Comparison of ENCODE assay signal across 8 cellular contexts in the genomic region with DNA sequence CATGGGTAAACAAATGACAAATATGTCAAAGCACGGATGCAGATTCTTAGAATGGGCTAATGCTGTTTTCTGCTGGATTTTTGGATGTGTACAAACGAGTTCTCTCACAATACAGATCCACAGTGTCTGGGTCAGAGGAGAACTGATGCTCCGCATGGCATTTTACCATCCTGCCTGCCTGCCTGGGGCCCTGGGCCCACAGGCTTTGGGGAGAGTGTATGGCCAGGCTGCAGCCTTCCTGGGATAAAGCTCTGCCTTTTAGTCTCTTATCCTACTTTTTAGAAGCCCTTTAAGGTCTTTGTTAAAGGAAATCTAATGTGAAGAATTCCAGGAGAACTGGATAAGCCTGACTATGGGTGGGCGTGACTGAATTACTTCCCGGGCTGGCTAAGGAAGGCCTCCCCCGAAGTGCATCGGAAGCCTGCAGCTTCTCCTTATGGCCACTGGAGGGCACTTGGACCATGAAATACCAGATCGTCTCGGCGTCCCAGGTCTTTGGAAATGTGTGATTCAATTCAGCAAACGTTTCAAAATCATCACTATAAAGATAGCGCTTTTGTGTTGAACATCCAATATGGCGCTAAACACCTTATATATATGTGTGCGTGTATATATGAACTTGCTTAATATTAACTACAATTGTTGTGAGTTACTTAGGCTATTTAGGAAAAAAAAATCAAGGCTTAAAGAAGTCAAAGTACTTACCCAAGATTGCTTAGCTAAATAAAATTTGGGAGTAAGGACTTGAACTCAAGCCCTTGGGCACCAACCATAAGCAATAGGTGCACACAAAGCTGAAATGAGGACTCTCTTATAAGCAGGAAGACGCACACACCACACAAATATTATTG. TPM values are rescaled to one million over a fixed set of nuclear protein-coding genes. Genes with fewer than 3 reads are reported as not detected.
DNase-seq lines count a peak whose midpoint lies in the region; ATAC-seq and TF ChIP-seq lines count a peak whose summit lies in the region.

No MANE protein-coding gene starts in this region.

- H3K4me3 ChIP-seq in CD4-positive, alpha-beta memory T cell (ENCODE audit: low read length in 2 of 2) = no peak overlapping the region
- H3K4me3 ChIP-seq in neural cell (ENCODE audit: low read length) (no peak overlapping the region), suprapubic skin (no peak overlapping the region)

- H3K9me3 Mint-ChIP-seq in CD4-positive, alpha-beta memory T cell = no peaks in the 10 kb centered on the region

- H3K36me3 ChIP-seq in CD4-positive, alpha-beta memory T cell (ENCODE audit: insufficient read depth, low read length) = no peaks in the 10 kb centered on the region
- H3K36me3 ChIP-seq in neural cell (ENCODE audit: insufficient read depth, low read length) = no peaks in the 10 kb centered on the region
- H3K36me3 ChIP-seq in suprapubic skin = no peaks in the 10 kb centered on the region

- no peaks in the 10 kb centered on the region for H3K9me2 ChIP-seq in neural cell (ENCODE audit: insufficient read depth, low read length)

- TF ChIP-seq POLR2A in suprapubic skin (IDR thresholded peaks at IDR 0.05) = no peak

- TF ChIP-seq RAD21 in neural cell (conservative IDR thresholded peaks at IDR 0.05) = peak; percentile 98

- peak overlapping the region; percentile 17 for H3K9ac ChIP-seq in neural cell (ENCODE audit: low read length)

- H3K9me3 ChIP-seq in CD4-positive, alpha-beta memory T cell (ENCODE audit: control insufficient read depth in 1 of 2, low read length in 2 of 2) = no peaks in the 10 kb centered on the region
- H3K9me3 ChIP-seq in neural cell (ENCODE audit: low read length) (no peaks in the 10 kb centered on the region), suprapubic skin (no peaks in the 10 kb centered on the region)

- DNase-seq in CD4-positive, alpha-beta memory T cell = peak; percentile 51 to 66 (median 58)
- DNase-seq in HuH-7.5 (ENCODE audit: low spot score) (peak; percentile 66), OCI-M2 (lab: John Stamatoyannopoulos, UW; ENCODE audit: unreplicated experiment) (peak; percentile 12), fibroblast of gingiva (ENCODE audit: low read depth) (peak; percentile 71), suprapubic skin (ENCODE audit: low spot score in 2 of 2) (no peak)
- DNase-seq in activated T-cell treated with anti-CD3 and anti-CD28 coated beads, Interleukin-2, amount 50 U/mL, for 1 hour = peak; percentile 56

- H2AFZ ChIP-seq in neural cell (ENCODE audit: low read depth, low read length) = no peak overlapping the region

- no peak overlapping the region for H3K27ac Mint-ChIP-seq in CD4-positive, alpha-beta memory T cell

- H3K36me3 Mint-ChIP-seq in CD4-positive, alpha-beta memory T cell = no peaks in the 10 kb centered on the region

- no peaks in the 10 kb centered on the region for H3K27me3 ChIP-seq in CD4-positive, alpha-beta memory T cell (ENCODE audit: insufficient read depth, low read length)
- H3K27me3 ChIP-seq in neural cell (ENCODE audit: insufficient read depth, low read depth, low read length) = no peaks in the 10 kb centered on the region
- no peaks in the 10 kb centered on the region for H3K27me3 ChIP-seq in suprapubic skin

- H3K27me3 Mint-ChIP-seq in CD4-positive, alpha-beta memory T cell = peaks cover 2 to 4% of the 10 kb centered on the region in 2 donors

- TF ChIP-seq CTCF in neural cell (IDR thresholded peaks at IDR 0.05; ENCODE audit: poor library complexity, severe bottlenecking) (peak; percentile 98), suprapubic skin (IDR thresholded peaks at IDR 0.05) (peak; percentile 69 to 91)

- H3K4me3 Mint-ChIP-seq in CD4-positive, alpha-beta memory T cell = no peak overlapping the region

- POLR2A ChIA-PET in CD4-positive, alpha-beta memory T cell (lab: Charles Lee; ENCODE audit: partially characterized antibody) = interaction anchor here (0.5 to 1.5 kb wide), 3 partner anchors 15 to 138 kb away, joined by 4 read pairs; a partner anchor contains a TSS

- H4K20me1 ChIP-seq in neural cell (ENCODE audit: insufficient read depth) = no peaks in the 10 kb centered on the region

- CTCF ChIA-PET in CD4-positive, alpha-beta memory T cell (lab: Charles Lee; ENCODE audit: partially characterized antibody) = interaction anchor here (0.9 to 5.4 kb wide), 25 partner anchors 10 to 240 kb away, joined by 3 to 130 read pairs (median 4); a partner anchor contains a TSS

- no peaks in the 10 kb centered on the region for H3K4me1 ChIP-seq in CD4-positive, alpha-beta memory T cell (ENCODE audit: insufficient read depth, low read length)
- no peaks in the 10 kb centered on the region for H3K4me1 ChIP-seq in suprapubic skin

- H3K79me2 ChIP-seq in neural cell (replicated peaks; ENCODE audit: insufficient read depth, low read length) = no peaks in the 10 kb centered on the region

- TF ChIP-seq EP300 in neural cell (conservative IDR thresholded peaks at IDR 0.05; ENCODE audit: poor library complexity, severe bottlenecking) (no peak), suprapubic skin (IDR thresholded peaks at IDR 0.05) (no peak)

- H3K4me1 Mint-ChIP-seq in CD4-positive, alpha-beta memory T cell = peaks cover 0 to 7% (median 4%) of the 10 kb centered on the region in 4 donors

- H3F3A ChIP-seq in neural cell (ENCODE audit: insufficient read depth, low read length, poor library complexity, severe bottlenecking) = no peaks in the 10 kb centered on the region

- peak; percentile 74 for ATAC-seq in GM19438 (IDR thresholded peaks at IDR 0.05; ENCODE audit: low read depth, unreplicated experiment)

- intact Hi-C loops in CD4-positive, alpha-beta memory T cell (cut with micrococcal nuclease) = loop anchor here (1.0 kb wide), 4 partner anchors 31 to 239 kb away; a partner anchor contains a TSS

- H3K27ac ChIP-seq in CD4-positive, alpha-beta memory T cell (ENCODE audit: low read depth, low read length) = no peak overlapping the region
- H3K27ac ChIP-seq in neural cell (ENCODE audit: low read length) = no peak overlapping the region
- H3K27ac ChIP-seq in suprapubic skin = no peak overlapping the region

- 19% methylated on average over 15 of the region's 15 CpGs for WGBS in suprapubic skin

- H3K4me2 ChIP-seq in neural cell (ENCODE audit: low read length) = no peak overlapping the region

TF ChIP-seq in neural cell, 6 proteins besides CTCF, POLR2A, EP300 and RAD21:
- peak; percentile 29 for TF ChIP-seq MXI1 (conservative IDR thresholded peaks at IDR 0.05; ENCODE audit: poor library complexity, severe bottlenecking)
- TF ChIP-seq TAF1 (IDR thresholded peaks at IDR 0.05; ENCODE audit: low read depth) = no peak
- TF ChIP-seq POLR2AphosphoS5 (IDR thresholded peaks at IDR 0.05) = no peak
- peak; percentile 99 for TF ChIP-seq SMC3 (conservative IDR thresholded peaks at IDR 0.05; ENCODE audit: poor library complexity)
TF ChIP-seq in neural cell: peak in this region for 2.

RNA-seq across cellular contexts. Expression of a gene that starts 15.2 kb away (rescaled TPM):
- total RNA-seq in CD4-positive, alpha-beta memory T cell = 10 to 100 TPM; 70.4 to 75.9 TPM
- 10 to 100 TPM; 57.8 to 73.3 TPM for polyA plus RNA-seq in CD4-positive, alpha-beta memory T cell
- 11.9 and 16.7 TPM in 2 replicates for polyA plus RNA-seq in neural cell
- polyA minus RNA-seq in neural cell = 8.2 and 9.7 TPM in 2 replicates
- total RNA-seq in suprapubic skin = 100 to 1,000 TPM in 1 of 4 donors, 10 to 100 TPM in 3; 66.6 to 104 (median 70.5) TPM

RNA-seq across cellular contexts. Expression of a gene that starts 15.3 kb away (rescaled TPM):
- total RNA-seq in CD4-positive, alpha-beta memory T cell = not detected
- not detected for polyA plus RNA-seq in CD4-positive, alpha-beta memory T cell
- not detected in 2 replicates for polyA plus RNA-seq in neural cell
- not detected in 2 replicates for polyA minus RNA-seq in neural cell
- 100 to 1,000 TPM in 1 of 4 donors, 10 to 100 TPM in 3; 11.4 to 100 (median 35.6) TPM for total RNA-seq in suprapubic skin

RNA-seq across cellular contexts. Expression of a gene that starts 31.8 kb away (rescaled TPM):
- 1 to 10 TPM; 8.8 to 9.0 TPM for total RNA-seq in CD4-positive, alpha-beta memory T cell
- under 1 TPM; 0.15 to 0.20 TPM for polyA plus RNA-seq in CD4-positive, alpha-beta memory T cell
- 58.3 and 87.6 TPM in 2 replicates for polyA plus RNA-seq in neural cell
- polyA minus RNA-seq in neural cell = 24.7 and 28.7 TPM in 2 replicates
- total RNA-seq in suprapubic skin = 10 to 100 TPM in 1 of 4 donors, 1 to 10 TPM in 3; 6.5 to 17.2 (median 6.7) TPM

Comparison
In these comparisons a context has a peak if more than half of its experiments do, and no peak if none do; other contexts are left out.
1. DNase-seq: peak in CD4-positive, alpha-beta memory T cell (5 of 5), HuH-7.5 (single experiment), OCI-M2 (single experiment), activated T-cell treated with anti-CD3 and anti-CD28 coated beads, Interleukin-2, amount 50 U/mL, for 1 hour (single experiment) and fibroblast of gingiva (single experiment); none in suprapubic skin (0 of 2).
2. RNA of a gene that starts 15.3 kb away (total RNA-seq): 11.4 to 100 TPM in suprapubic skin; not detected in CD4-positive, alpha-beta memory T cell; every median in the first group is over 10 times any median in the second.